In genomic region chr6:146879406-146880117, GRCh38 we compare ENCODE assay signal across 1 cellular context.
A peak's percentile ranks its signal among the peaks of the same experiment; 100 is the strongest.
TF ChIP-seq lines count a peak whose summit lies in the region.

No MANE protein-coding gene starts in this region.

TF ChIP-seq in K562, 482 proteins besides CTCF, POLR2A, EP300 and RAD21 (continued from another document and continues in another):
- TF ChIP-seq MNT (conservative IDR thresholded peaks at IDR 0.05) (no peak; a peak in 1 of 4 replicates), RUNX1 (IDR thresholded peaks at IDR 0.05; ENCODE audit: low read depth) (no peak), ZNF592 (IDR thresholded peaks at IDR 0.05) (peak; percentile 94), ZNF77 (CRISPR knock-in tag; IDR thresholded peaks at IDR 0.05) (no peak), HCFC1 (IDR thresholded peaks at IDR 0.05; ENCODE audit: low read depth, low read length) (no peak), ESRRA (IDR thresholded peaks at IDR 0.05; ENCODE audit: borderline replicate concordance, low read depth) (0 out of 2 replicates have a peak, but pooled peaks have one; percentile 43), PURB (CRISPR knock-in tag; IDR thresholded peaks at IDR 0.05; ENCODE audit: low read depth) (no peak), HOXB6 (CRISPR knock-in tag; IDR thresholded peaks at IDR 0.05; ENCODE audit: borderline replicate concordance) (no peak), CHD2 (IDR thresholded peaks at IDR 0.05; ENCODE audit: low read depth, low read length) (peak; percentile 24; the same call in 1 of the 2 replicates), KLF1 (tag; IDR thresholded peaks at IDR 0.05) (peak; percentile 69), MTA3 (IDR thresholded peaks at IDR 0.05; ENCODE audit: borderline replicate concordance) (peak; percentile 85), NR2C2 (CRISPR knock-in tag; IDR thresholded peaks at IDR 0.05) (no peak), NR2C2 (tag; IDR thresholded peaks at IDR 0.05) (no peak), ZFP91 (CRISPR knock-in tag; IDR thresholded peaks at IDR 0.05) (no peak), XRCC3 (IDR thresholded peaks at IDR 0.05) (no peak), ZBTB17 (CRISPR knock-in tag; IDR thresholded peaks at IDR 0.05) (no peak), NFATC3 (IDR thresholded peaks at IDR 0.05) (no peak), BACH1 (tag; IDR thresholded peaks at IDR 0.05) (peak; percentile 25; the same call in 1 of the 2 replicates), ZNF707 (CRISPR knock-in tag; conservative IDR thresholded peaks at IDR 0.05) (0 out of 2 replicates have a peak, but pooled peaks have one; percentile 45), CREM (IDR thresholded peaks at IDR 0.05; ENCODE audit: low read depth) (peak; percentile 26; the same call in 1 of the 2 replicates), FOXA3 (CRISPR knock-in tag; conservative IDR thresholded peaks at IDR 0.05 in 1 of 2, IDR thresholded peaks at IDR 0.05 in 1 of 2) (no peak), ZNF175 (CRISPR knock-in tag; IDR thresholded peaks at IDR 0.05; ENCODE audit: low read depth) (peak; percentile 29; the same call in 1 of the 2 replicates), ZNF239 (CRISPR knock-in tag; IDR thresholded peaks at IDR 0.05) (no peak), ELF1 (tag; IDR thresholded peaks at IDR 0.05) (0 out of 2 replicates have a peak, but pooled peaks have one; percentile 28), CHD4 (IDR thresholded peaks at IDR 0.05; ENCODE audit: insufficient read depth, insufficient replicate concordance, low read depth, low read length, poor library complexity, severe bottlenecking) (no peak), MAFK (IDR thresholded peaks at IDR 0.05; ENCODE audit: low read length) (peak; percentile 58; the same call in 1 of the 2 replicates), NEUROD1 (IDR thresholded peaks at IDR 0.05; ENCODE audit: borderline replicate concordance, low read depth, low read length, partially characterized antibody) (peak; percentile 65), CSDE1 (IDR thresholded peaks at IDR 0.05) (no peak), HINFP (tag; conservative IDR thresholded peaks at IDR 0.05; ENCODE audit: low read depth) (peak; percentile 37; the same call in 1 of the 2 replicates), ZBTB2 (IDR thresholded peaks at IDR 0.05) (peak; percentile 77; the same call in 1 of the 2 replicates), TEAD4 (IDR thresholded peaks at IDR 0.05; ENCODE audit: low read length) (peak; percentile 69), TEAD4 (CRISPR knock-in tag; IDR thresholded peaks at IDR 0.05; ENCODE audit: borderline replicate concordance) (no peak), NCOA4 (IDR thresholded peaks at IDR 0.05; ENCODE audit: partially characterized antibody) (no peak), MEIS2 (IDR thresholded peaks at IDR 0.05; ENCODE audit: partially characterized antibody) (peak; percentile 59), UBTF (IDR thresholded peaks at IDR 0.05; ENCODE audit: borderline replicate concordance in 1 of 2, low read depth in 2 of 2, low read length in 2 of 2) (no peak), ZMIZ1 (IDR thresholded peaks at IDR 0.05; ENCODE audit: low read depth in 2 of 2, low read length in 2 of 2) (peak in 1 of 2 experiments; percentile 37; a peak in 1 of 4 replicates), PBX2 (CRISPR knock-in tag; IDR thresholded peaks at IDR 0.05; ENCODE audit: low read depth) (no peak), PBX2 (tag; conservative IDR thresholded peaks at IDR 0.05; ENCODE audit: low read depth) (peak; percentile 42; the same call in 1 of the 2 replicates), CHCHD3 (CRISPR knock-in tag; IDR thresholded peaks at IDR 0.05) (no peak), HDGF (IDR thresholded peaks at IDR 0.05) (peak; percentile 18; the same call in 1 of the 2 replicates), SMAD3 (CRISPR knock-in tag; conservative IDR thresholded peaks at IDR 0.05) (peak; percentile 29; the same call in 1 of the 2 replicates), ZNF583 (CRISPR knock-in tag; IDR thresholded peaks at IDR 0.05) (0 out of 2 replicates have a peak, but pooled peaks have one; percentile 49), NFE2 (IDR thresholded peaks at IDR 0.05; ENCODE audit: low read depth) (peak; percentile 62; the same call in 1 of the 2 replicates), DNMT1 (IDR thresholded peaks at IDR 0.05) (peak; percentile 86; the same call in 1 of the 2 replicates), DMBX1 (CRISPR knock-in tag; IDR thresholded peaks at IDR 0.05; ENCODE audit: borderline replicate concordance) (peak; percentile 93), BRD4 (IDR thresholded peaks at IDR 0.05) (no peak; the same call in 1 of the 2 replicates)
